Comparison of ENCODE assay signal across 15 cellular contexts in the genomic region with DNA sequence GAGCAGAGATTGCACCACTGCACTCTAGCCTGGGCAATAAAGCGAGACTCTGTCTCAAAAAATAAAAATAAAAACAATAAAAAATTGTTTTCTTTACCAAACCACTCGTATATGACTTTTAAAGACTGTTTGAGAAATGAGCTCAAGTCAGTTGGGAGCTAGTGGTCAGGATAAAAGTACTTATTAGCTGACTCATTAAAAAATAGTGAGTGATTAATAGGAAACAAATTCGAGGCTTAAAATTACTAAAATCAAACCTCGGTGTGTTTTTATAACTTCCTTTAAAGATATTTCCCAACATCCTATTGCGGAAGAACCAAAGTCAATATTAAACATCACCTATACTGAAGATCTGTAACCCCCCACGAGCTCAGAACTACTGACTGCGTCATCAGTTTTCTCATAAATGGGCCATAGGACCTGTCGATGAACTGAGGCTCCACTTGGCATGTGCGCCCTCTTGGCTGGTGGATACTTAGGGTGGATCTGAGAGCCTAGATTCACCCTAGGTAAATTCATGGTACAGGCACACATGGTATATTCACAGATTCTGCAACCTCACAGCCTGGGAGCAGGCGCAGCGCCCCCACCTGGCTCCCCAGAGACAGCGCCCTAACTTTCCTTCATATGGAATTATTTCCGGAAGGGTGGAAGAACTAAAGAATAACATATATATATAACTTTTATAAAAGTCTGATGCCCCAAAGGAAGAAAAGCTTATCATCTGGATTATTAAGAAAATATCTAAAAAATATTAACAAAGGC. TPM values are rescaled to one million over a fixed set of nuclear protein-coding genes. Genes with fewer than 3 reads are reported as not detected.
DNase-seq lines count a peak whose midpoint lies in the region; ATAC-seq, FAIRE-seq and TF ChIP-seq lines count a peak whose summit lies in the region.
"Had no signal": no experiment of that assay in that cellular context is flagged by ENCODE, and none has a peak within 500 bp of the region (broad histone marks: within the 10 kb centered on the region; RNA-seq: fewer than 3 reads in every experiment).

No MANE protein-coding gene starts in this region.

- H3K79me2 ChIP-seq in osteoblast (ENCODE audit: insufficient read depth, low read length), result peaks cover 41% of the 10 kb centered on the region

- no peaks in the 10 kb centered on the region for H4K20me1 ChIP-seq in osteoblast (ENCODE audit: insufficient read depth, low read length)

- peaks cover 32% of the 10 kb centered on the region for H3K4me1 Mint-ChIP-seq in HFFc6 (ENCODE audit: low read depth)
- peaks cover 4% of the 10 kb centered on the region for H3K4me1 Mint-ChIP-seq in CD8-positive, alpha-beta T cell (ENCODE audit: low read depth)
- H3K4me1 Mint-ChIP-seq: naive thymus-derived CD8-positive, alpha-beta T cell had no signal

- peaks cover 3% of the 10 kb centered on the region for H3K4me1 ChIP-seq in osteoblast (ENCODE audit: insufficient read depth, low read length)
- no peaks in the 10 kb centered on the region for H3K4me1 ChIP-seq in CD8-positive, alpha-beta T cell (ENCODE audit: insufficient read depth, low read length)
- H3K4me1 ChIP-seq: left ventricle myocardium inferior, sigmoid colon, vagina had no signal

- intact Hi-C loops in CD8-positive, alpha-beta T cell (cut with DNase I, micrococcal nuclease), result no loop called here

- DNase-seq in ELR (ENCODE audit: low read depth), result peak; percentile 11
- DNase-seq in HFFc6, result peak; percentile 22
- DNase-seq in bronchial epithelial cell (ENCODE audit: low read depth), result peak; percentile 25
- DNase-seq in osteoblast (ENCODE audit: insufficient read length, low spot score, missing footprints), result no peak
- no peak for DNase-seq in NK-92 (lab: John Stamatoyannopoulos, UW; ENCODE audit: unreplicated experiment)
- no peak for DNase-seq in NCI-H526 treated with DMSO at 0.1 percent for 48 hours (lab: John Stamatoyannopoulos, UW)
- no peak for DNase-seq in CD8-positive, alpha-beta T cell
- DNase-seq: hypothalamus; left ventricle myocardium inferior; naive thymus-derived CD8-positive, alpha-beta T cell; NCI-H1417 treated with DMSO at 0.1 percent for 48 hours; NCI-H2227 treated with DMSO at 0.1 percent for 48 hours; sigmoid colon; stimulated activated naive CD8-positive, alpha-beta T cell treated with anti-CD3 and anti-CD28 coated beads, Interleukin-15, Interleukin-2, amounts not matched to agents 100 U/mL and 50 U/mL, for 24 hours had no signal

- CTCF ChIA-PET in CD8-positive, alpha-beta T cell (lab: Charles Lee), result interaction anchor here (1.3 to 1.8 kb wide), 3 partner anchors 8 to 33 kb away, joined by 3 to 8 read pairs (median 5); no protein-coding TSS in a partner anchor

- H3K27ac Mint-ChIP-seq in HFFc6, result no peak overlapping the region; the same call in 1 of the 2 replicates
- H3K27ac Mint-ChIP-seq in CD8-positive, alpha-beta T cell, result no peak overlapping the region
- H3K27ac Mint-ChIP-seq: naive thymus-derived CD8-positive, alpha-beta T cell had no signal

- no peak overlapping the region for H2AFZ ChIP-seq in osteoblast (ENCODE audit: low read length)

- H3K9me3 ChIP-seq in osteoblast (ENCODE audit: low read depth, low read length), result no peaks in the 10 kb centered on the region
- no peaks in the 10 kb centered on the region for H3K9me3 ChIP-seq in CD8-positive, alpha-beta T cell (ENCODE audit: low read length)
- H3K9me3 ChIP-seq: left ventricle myocardium inferior, sigmoid colon, vagina had no signal

- H3K27me3 ChIP-seq in bronchial epithelial cell (ENCODE audit: control insufficient read depth, insufficient read depth, low read length), result no peaks in the 10 kb centered on the region
- H3K27me3 ChIP-seq in osteoblast (ENCODE audit: insufficient read depth, low read length), result no peaks in the 10 kb centered on the region
- H3K27me3 ChIP-seq in CD8-positive, alpha-beta T cell (ENCODE audit: insufficient read depth, low read length), result no peaks in the 10 kb centered on the region
- H3K27me3 ChIP-seq: vagina had no signal

- H3K4me2 ChIP-seq in osteoblast (ENCODE audit: insufficient read depth, low read length), result no peak overlapping the region

- POLR2A ChIA-PET in CD8-positive, alpha-beta T cell (lab: Charles Lee), result no interaction called here

- TF ChIP-seq CTCF in HFFc6 (IDR thresholded peaks at IDR 0.05) (peak; percentile 65), bronchial epithelial cell (IDR thresholded peaks at IDR 0.05; ENCODE audit: insufficient read depth, low read length, severe bottlenecking) (peak; percentile 12), osteoblast (IDR thresholded peaks at IDR 0.05; ENCODE audit: extremely low read depth, low read depth, low read length) (peak; percentile 31)
- no peak for TF ChIP-seq CTCF in CD8-positive, alpha-beta T cell (IDR thresholded peaks at IDR 0.05)

- no peak for ATAC-seq in CD8-positive, alpha-beta T cell
- ATAC-seq: naive thymus-derived CD8-positive, alpha-beta T cell; stimulated activated naive CD8-positive, alpha-beta T cell treated with anti-CD3 and anti-CD28 coated beads, Interleukin-15, Interleukin-2, amounts not matched to agents 100 U/mL and 50 U/mL, for 24 hours had no signal

- no peak for FAIRE-seq in bronchial epithelial cell (lab: Jason Lieb, UNC)

- H3K27ac ChIP-seq in osteoblast (ENCODE audit: low read depth, low read length), result no peak overlapping the region
- H3K27ac ChIP-seq in CD8-positive, alpha-beta T cell (ENCODE audit: low read depth, low read length), result no peak overlapping the region
- H3K27ac ChIP-seq: left ventricle myocardium inferior, sigmoid colon, vagina had no signal

- no peaks in the 10 kb centered on the region for H3K9me3 Mint-ChIP-seq in HFFc6
- H3K9me3 Mint-ChIP-seq in CD8-positive, alpha-beta T cell, result no peaks in the 10 kb centered on the region
- H3K9me3 Mint-ChIP-seq: naive thymus-derived CD8-positive, alpha-beta T cell had no signal

- H3K4me3 ChIP-seq in bronchial epithelial cell (ENCODE audit: low read depth, low read length) (no peak overlapping the region), osteoblast (ENCODE audit: insufficient read depth, low read length) (no peak overlapping the region)
- no peak overlapping the region for H3K4me3 ChIP-seq in CD8-positive, alpha-beta T cell (ENCODE audit: low read depth, low read length)
- H3K4me3 ChIP-seq: left ventricle myocardium inferior, sigmoid colon, vagina had no signal

- peaks cover 52% of the 10 kb centered on the region for H3K36me3 Mint-ChIP-seq in HFFc6 (ENCODE audit: low read depth)
- H3K36me3 Mint-ChIP-seq in CD8-positive, alpha-beta T cell, result no peaks in the 10 kb centered on the region
- H3K36me3 Mint-ChIP-seq: naive thymus-derived CD8-positive, alpha-beta T cell had no signal

- H3K27me3 Mint-ChIP-seq in HFFc6 (ENCODE audit: insufficient read depth), result no peaks in the 10 kb centered on the region; the same call in 1 of the 2 replicates
- H3K27me3 Mint-ChIP-seq in CD8-positive, alpha-beta T cell (ENCODE audit: low read depth), result peaks cover 7% of the 10 kb centered on the region

- no peak overlapping the region for H3K4me3 Mint-ChIP-seq in HFFc6
- H3K4me3 Mint-ChIP-seq in CD8-positive, alpha-beta T cell, result no peak overlapping the region
- H3K4me3 Mint-ChIP-seq: naive thymus-derived CD8-positive, alpha-beta T cell had no signal

- no peaks in the 10 kb centered on the region for H3K36me3 ChIP-seq in bronchial epithelial cell (ENCODE audit: control insufficient read depth, insufficient read depth, low read length)
- H3K36me3 ChIP-seq in osteoblast (ENCODE audit: insufficient read depth, low read length), result peaks cover 38% of the 10 kb centered on the region
- no peaks in the 10 kb centered on the region for H3K36me3 ChIP-seq in CD8-positive, alpha-beta T cell (ENCODE audit: insufficient read depth, low read length)
- H3K36me3 ChIP-seq: left ventricle myocardium inferior, sigmoid colon, vagina had no signal

RNA-seq across cellular contexts. Expression of a gene that starts 9.2 kb away (rescaled TPM):
- total RNA-seq in HFFc6 (2021; fragmentation: NEBNext Ultra II Directional; extraction: Animal tissue kit (Norgen Biotek cat#: 25700)), result 10 to 100 TPM; 38.2 to 77.0 (median 70.0) TPM
- total RNA-seq in bronchial epithelial cell, result 0.26 and 0.64 TPM in 2 replicates
- 2.5 and 3.5 TPM in 2 replicates for total RNA-seq in osteoblast
- total RNA-seq in CD8-positive, alpha-beta T cell, result 1 to 10 TPM; 1.5 to 1.9 TPM

Comparison
In these comparisons a context has a peak if more than half of its experiments do, and no peak if none do; other contexts are left out.
1. DNase-seq: peak in ELR (single experiment), HFFc6 (single experiment) and bronchial epithelial cell (single experiment); none in osteoblast (single experiment), NK-92 (single experiment), NCI-H526 treated with DMSO at 0.1 percent for 48 hours (single experiment) and CD8-positive, alpha-beta T cell (0 of 7).